In genomic region chr5:133051547-133052316, GRCh38 we compare ENCODE assay signal across 1 cellular context.
A peak's percentile ranks its signal among the peaks of the same experiment; 100 is the strongest.
TF ChIP-seq lines count a peak whose summit lies in the region.

TSS of gene HSPA4 (plus strand) at chr5:133052013. CDS start at chr5:133052251, 238 bp downstream.

TF ChIP-seq in GM12878, 131 proteins besides CTCF, POLR2A, EP300 and RAD21 (continued from another document and continues in another):
- TF ChIP-seq ZBTB11 (CRISPR knock-in tag; IDR thresholded peaks at IDR 0.05) (no peak), RB1 (IDR thresholded peaks at IDR 0.05; ENCODE audit: borderline replicate concordance) (peak; percentile 64), RCOR1 (conservative IDR thresholded peaks at IDR 0.05; ENCODE audit: low read depth, low read length) (peak; percentile 95; the same call in 1 of the 2 replicates), CHD1 (IDR thresholded peaks at IDR 0.05; ENCODE audit: low read depth, low read length) (no peak), GABPA (IDR thresholded peaks at IDR 0.05; ENCODE audit: low read depth) (peak; percentile 91), RELA (IDR thresholded peaks at IDR 0.05; ENCODE audit: borderline replicate concordance, partially characterized antibody) (peak; percentile 50), MLLT1 (IDR thresholded peaks at IDR 0.05) (peak; percentile 63), KDM1A (IDR thresholded peaks at IDR 0.05; ENCODE audit: borderline replicate concordance) (no peak), IRF4 (IDR thresholded peaks at IDR 0.05; ENCODE audit: low read depth, low read length) (peak; percentile 54; the same call in 1 of the 2 replicates), USF1 (IDR thresholded peaks at IDR 0.05; ENCODE audit: borderline replicate concordance, extremely low read length, insufficient read depth, low read depth, low read length) (no peak), STAT3 (IDR thresholded peaks at IDR 0.05; ENCODE audit: low read depth, low read length) (no peak), MEF2A (IDR thresholded peaks at IDR 0.05; ENCODE audit: insufficient read depth, low read depth, low read length) (no peak), HDAC2 (IDR thresholded peaks at IDR 0.05) (no peak), RELB (IDR thresholded peaks at IDR 0.05; ENCODE audit: low read depth) (peak; percentile 78), POU2F2 (IDR thresholded peaks at IDR 0.05; ENCODE audit: borderline replicate concordance, low read depth, low read length) (peak; percentile 78; the same call in 2 of the 3 replicates), ZNF207 (IDR thresholded peaks at IDR 0.05; ENCODE audit: borderline replicate concordance) (no peak; the same call in 1 of the 2 replicates), FOXM1 (IDR thresholded peaks at IDR 0.05; ENCODE audit: low read depth, low read length) (0 out of 2 replicates have a peak, but pooled peaks have one; percentile 10), ATF3 (IDR thresholded peaks at IDR 0.05; ENCODE audit: borderline replicate concordance, extremely low read depth, low read depth, low read length) (no peak), ZNF217 (IDR thresholded peaks at IDR 0.05) (no peak), STAT1 (conservative IDR thresholded peaks at IDR 0.05) (no peak), POLR2AphosphoS5 (IDR thresholded peaks at IDR 0.05; ENCODE audit: low read length) (peak; percentile 99), KAT2A (conservative IDR thresholded peaks at IDR 0.05; ENCODE audit: control insufficient read depth, low read depth, low read length) (no peak), LARP7 (IDR thresholded peaks at IDR 0.05) (no peak; the same call in 1 of the 2 replicates), E2F4 (IDR thresholded peaks at IDR 0.05; ENCODE audit: low read depth, low read length) (no peak), SP1 (IDR thresholded peaks at IDR 0.05; ENCODE audit: low read depth, low read length) (peak; percentile 33), MAX (IDR thresholded peaks at IDR 0.05; ENCODE audit: low read depth, low read length) (no peak), EZH2 (IDR thresholded peaks at IDR 0.05; ENCODE audit: borderline replicate concordance, control insufficient read depth, low read depth, low read length) (no peak), TCF12 (IDR thresholded peaks at IDR 0.05; ENCODE audit: low read depth, low read length) (peak; percentile 54; the same call in 1 of the 2 replicates), ETV6 (conservative IDR thresholded peaks at IDR 0.05 in 1 of 2, IDR thresholded peaks at IDR 0.05 in 1 of 2; ENCODE audit: borderline replicate concordance in 1 of 2, low read depth in 1 of 2) (peak in 1 of 2 experiments; percentile 55; a peak in 2 of 4 replicates), ZZZ3 (IDR thresholded peaks at IDR 0.05; ENCODE audit: control insufficient read depth, insufficient read length, low read depth) (no peak), PAX8 (IDR thresholded peaks at IDR 0.05) (no peak), DPF2 (IDR thresholded peaks at IDR 0.05) (0 out of 2 replicates have a peak, but pooled peaks have one; percentile 14), TAF1 (IDR thresholded peaks at IDR 0.05; ENCODE audit: borderline replicate concordance, low read depth, low read length) (peak; percentile 92), BCL3 (IDR thresholded peaks at IDR 0.05; ENCODE audit: borderline replicate concordance, insufficient read depth, low read depth, low read length, poor library complexity, severe bottlenecking) (no peak), SRF (IDR thresholded peaks at IDR 0.05; ENCODE audit: low read depth in 2 of 2, low read length in 2 of 2) (no peak), CHD4 (IDR thresholded peaks at IDR 0.05) (no peak), PKNOX1 (IDR thresholded peaks at IDR 0.05) (peak; percentile 46; the same call in 1 of the 2 replicates), SMARCA5 (IDR thresholded peaks at IDR 0.05) (no peak), ELK1 (IDR thresholded peaks at IDR 0.05; ENCODE audit: low read depth, low read length) (peak; percentile 78; the same call in 1 of the 2 replicates), RFX5 (IDR thresholded peaks at IDR 0.05; ENCODE audit: low read depth, low read length) (no peak), BRCA1 (IDR thresholded peaks at IDR 0.05; ENCODE audit: low read depth, low read length) (peak; percentile 94), NFYA (IDR thresholded peaks at IDR 0.05; ENCODE audit: borderline replicate concordance, low read depth, low read length) (no peak), ZNF24 (IDR thresholded peaks at IDR 0.05) (no peak), CBX3 (IDR thresholded peaks at IDR 0.05; ENCODE audit: borderline replicate concordance, low read depth) (no peak), SMC3 (IDR thresholded peaks at IDR 0.05; ENCODE audit: borderline replicate concordance, low read length) (no peak), CUX1 (IDR thresholded peaks at IDR 0.05; ENCODE audit: insufficient replicate concordance, low read depth, low read length) (no peak), NFIC (IDR thresholded peaks at IDR 0.05; ENCODE audit: low read depth, low read length) (no peak)
